ENCODE assay signal across 10 cellular contexts in the genomic region with DNA sequence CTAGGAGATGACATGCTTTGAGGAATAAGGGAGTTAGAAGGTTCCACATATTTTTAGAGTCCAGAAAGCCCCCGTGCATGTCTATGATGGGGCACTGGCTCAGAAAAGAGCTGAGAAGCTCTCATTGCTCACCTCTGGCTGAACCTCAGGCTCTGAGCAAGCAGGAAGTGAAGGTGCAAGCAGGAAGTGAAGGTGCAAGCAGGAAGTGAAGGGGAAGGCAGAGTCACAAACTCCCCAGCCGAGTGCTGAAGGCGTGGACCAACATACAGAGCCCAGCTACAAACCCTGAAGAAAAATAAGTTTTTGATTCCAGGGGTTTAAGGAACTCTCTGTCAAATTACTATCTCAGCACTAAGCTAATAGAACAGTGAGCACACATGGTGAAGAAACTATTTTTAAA. TPM values are rescaled to one million over a fixed set of nuclear protein-coding genes. Genes with fewer than 3 reads are reported as not detected.
DNase-seq lines count a peak whose midpoint lies in the region; ATAC-seq, FAIRE-seq and TF ChIP-seq lines count a peak whose summit lies in the region.
"Had no signal": no experiment of that assay in that cellular context is flagged by ENCODE, and none has a peak within 500 bp of the region (broad histone marks: within the 10 kb centered on the region; RNA-seq: fewer than 3 reads in every experiment).

No MANE protein-coding gene starts in this region.

- H3K4me3 Mint-ChIP-seq in stimulated activated effector memory CD8-positive, alpha-beta T cell treated with anti-CD3 and anti-CD28 coated beads, Interleukin-12 subunit alpha, Interleukin-12 subunit beta, amount 100 ng/mL, for 72 hours, result peak overlapping the region; percentile 51
- no peak overlapping the region for H3K4me3 Mint-ChIP-seq in progenitor cell of endocrine pancreas (ENCODE audit: low read depth)

- no peak overlapping the region for H2BK12ac ChIP-seq in mesenchymal stem cell (ENCODE audit: low read length in 2 of 2)

- no peak overlapping the region for H3K9ac ChIP-seq in mesenchymal stem cell (ENCODE audit: low read length)

- H3K36me3 ChIP-seq in mucosa of descending colon (ENCODE audit: low read depth) (no peaks in the 10 kb centered on the region), mesenchymal stem cell (ENCODE audit: control insufficient read depth in 1 of 2, insufficient read depth in 2 of 2, low read depth in 1 of 2, low read length in 2 of 2) (no peaks in the 10 kb centered on the region)

- 78% methylated on average over 1 of the region's 3 CpGs for WGBS in mesenchymal stem cell

- no peak overlapping the region for H3K14ac ChIP-seq in mesenchymal stem cell (ENCODE audit: low read length in 2 of 2)

- no peak overlapping the region for H2BK120ac ChIP-seq in mesenchymal stem cell (ENCODE audit: low read depth, low read length)

- H3K27ac ChIP-seq in mesenchymal stem cell (ENCODE audit: low read length, poor library complexity, severe bottlenecking), result no peak overlapping the region

- intact Hi-C loops in mucosa of descending colon (cut with DNase I, micrococcal nuclease), result no loop called here

- H3K9me3 ChIP-seq in mucosa of descending colon (peaks cover 14% of the 10 kb centered on the region), mesenchymal stem cell (ENCODE audit: control insufficient read depth, low read length) (peaks cover 35% of the 10 kb centered on the region)

- H3K27ac Mint-ChIP-seq in stimulated activated effector memory CD8-positive, alpha-beta T cell treated with anti-CD3 and anti-CD28 coated beads, Interleukin-12 subunit alpha, Interleukin-12 subunit beta, amount 100 ng/mL, for 72 hours, result peak overlapping the region; percentile 91
- no peak overlapping the region for H3K27ac Mint-ChIP-seq in progenitor cell of endocrine pancreas

- peaks cover 3% of the 10 kb centered on the region for H3K27me3 Mint-ChIP-seq in progenitor cell of endocrine pancreas

- H2AK5ac ChIP-seq in mesenchymal stem cell (ENCODE audit: low read length, severe bottlenecking), result no peak overlapping the region

- H4K91ac ChIP-seq in mesenchymal stem cell (ENCODE audit: low read length), result no peak overlapping the region

- H3K4me3 ChIP-seq in mucosa of descending colon (no peak overlapping the region), mesenchymal stem cell (ENCODE audit: insufficient read depth in 1 of 2, low read depth in 1 of 2, low read length in 2 of 2) (no peak overlapping the region)

- no peak for TF ChIP-seq CTCF in mucosa of descending colon (IDR thresholded peaks at IDR 0.05)
- TF ChIP-seq CTCF in progenitor cell of endocrine pancreas (IDR thresholded peaks at IDR 0.05; ENCODE audit: unreplicated experiment), result no peak

- no peak overlapping the region for H3K4me2 ChIP-seq in mesenchymal stem cell (ENCODE audit: low read length, poor library complexity, severe bottlenecking)

- H2BK5ac ChIP-seq in mesenchymal stem cell (ENCODE audit: low read depth, low read length, poor library complexity, severe bottlenecking), result no peak overlapping the region

- H3K79me1 ChIP-seq in mesenchymal stem cell (replicated peaks; ENCODE audit: low read length, poor library complexity, severe bottlenecking), result no peaks in the 10 kb centered on the region

- H3K18ac ChIP-seq in mesenchymal stem cell (ENCODE audit: low read depth in 1 of 2, low read length in 2 of 2), result no peak overlapping the region

- H3K4me1 ChIP-seq in mucosa of descending colon (ENCODE audit: low read depth) (peaks cover 4% of the 10 kb centered on the region), mesenchymal stem cell (ENCODE audit: control insufficient read depth, insufficient read depth, low read depth, low read length) (no peaks in the 10 kb centered on the region)

- no peak for FAIRE-seq in RCC 7860 (lab: Jason Lieb, UNC)

- H3K23ac ChIP-seq in mesenchymal stem cell (ENCODE audit: low read length in 2 of 2), result no peak overlapping the region

- no peaks in the 10 kb centered on the region for H3K36me3 Mint-ChIP-seq in stimulated activated effector memory CD8-positive, alpha-beta T cell treated with anti-CD3 and anti-CD28 coated beads, Interleukin-12 subunit alpha, Interleukin-12 subunit beta, amount 100 ng/mL, for 72 hours
- H3K36me3 Mint-ChIP-seq in progenitor cell of endocrine pancreas (ENCODE audit: insufficient read depth), result peaks cover 5% of the 10 kb centered on the region

- no peak overlapping the region for H3K4ac ChIP-seq in mesenchymal stem cell (ENCODE audit: low read depth in 1 of 2, low read length in 2 of 2)

- H3K27me3 ChIP-seq in mesenchymal stem cell (ENCODE audit: control insufficient read depth in 1 of 2, insufficient read depth in 1 of 2, low read length in 2 of 2), result no peaks in the 10 kb centered on the region

- H4K8ac ChIP-seq in mesenchymal stem cell (ENCODE audit: low read length), result no peak overlapping the region

- peaks cover 39% of the 10 kb centered on the region for H3K4me1 Mint-ChIP-seq in stimulated activated effector memory CD8-positive, alpha-beta T cell treated with anti-CD3 and anti-CD28 coated beads, Interleukin-12 subunit alpha, Interleukin-12 subunit beta, amount 100 ng/mL, for 72 hours
- no peaks in the 10 kb centered on the region for H3K4me1 Mint-ChIP-seq in progenitor cell of endocrine pancreas (ENCODE audit: low read depth)

- H2BK15ac ChIP-seq in mesenchymal stem cell (ENCODE audit: low read depth, poor library complexity, severe bottlenecking), result no peak overlapping the region

- H2AFZ ChIP-seq in mesenchymal stem cell (ENCODE audit: low read depth, low read length), result no peak overlapping the region

- ATAC-seq in mucosa of descending colon, result peak; percentile 93
- peak; percentile 98 for ATAC-seq in stimulated activated effector memory CD8-positive, alpha-beta T cell treated with anti-CD3 and anti-CD28 coated beads, Interleukin-12 subunit alpha, Interleukin-12 subunit beta, amount 100 ng/mL, for 72 hours

- DNase-seq in T-helper 9 cell (peak; percentile 37), activated T-helper 1 cell treated with Interleukin-2 at 50 U/mL for 16 hours (ENCODE audit: low read depth) (peak; percentile 43), mucosa of descending colon (peak in 1 of 3 donors; percentile 31), NCI-H146 (lab: John Stamatoyannopoulos, UW) (no peak), mesenchymal stem cell (no peak), progenitor cell of endocrine pancreas (ENCODE audit: low spot score, unreplicated experiment) (no peak), RCC 7860 (ENCODE audit: low spot score) (no peak)
- DNase-seq in stimulated activated effector memory CD8-positive, alpha-beta T cell treated with anti-CD3 and anti-CD28 coated beads, Interleukin-12 subunit alpha, Interleukin-12 subunit beta, amount 100 ng/mL, for 72 hours (ENCODE audit: low spot score in 2 of 2), result peak; percentile 26 to 67
- DNase-seq: cortex of kidney, occipital lobe had no signal

- peaks cover 29% of the 10 kb centered on the region for H3K9me3 Mint-ChIP-seq in stimulated activated effector memory CD8-positive, alpha-beta T cell treated with anti-CD3 and anti-CD28 coated beads, Interleukin-12 subunit alpha, Interleukin-12 subunit beta, amount 100 ng/mL, for 72 hours
- H3K9me3 Mint-ChIP-seq in progenitor cell of endocrine pancreas (ENCODE audit: low read depth), result peaks cover 32% of the 10 kb centered on the region

RNA-seq across cellular contexts. Expression of a gene that starts 7.0 kb away (rescaled TPM):
- not detected for total RNA-seq in mucosa of descending colon
- not detected for polyA plus RNA-seq in mesenchymal stem cell (2013, experiment 1 of 2)
- not detected for polyA plus RNA-seq in mesenchymal stem cell (2013, experiment 2 of 2)
- not detected in 2 replicates for total RNA-seq in progenitor cell of endocrine pancreas
- total RNA-seq: occipital lobe had no signal

RNA-seq across cellular contexts. Expression of a gene that starts 8.0 kb away (rescaled TPM):
- total RNA-seq in mucosa of descending colon (not detected), progenitor cell of endocrine pancreas (not detected in 2 replicates)
- not detected for polyA plus RNA-seq in mesenchymal stem cell (2013, experiment 1 of 2)
- polyA plus RNA-seq in mesenchymal stem cell (2013, experiment 2 of 2), result not detected
- total RNA-seq: occipital lobe had no signal

RNA-seq across cellular contexts. Expression of a gene that starts 18.2 kb away (rescaled TPM):
- not detected for total RNA-seq in mucosa of descending colon
- not detected for polyA plus RNA-seq in mesenchymal stem cell (2013, experiment 1 of 2)
- polyA plus RNA-seq in mesenchymal stem cell (2013, experiment 2 of 2), result not detected
- total RNA-seq in progenitor cell of endocrine pancreas, result not detected in 2 replicates
- total RNA-seq: occipital lobe had no signal

RNA-seq across cellular contexts. Expression of a gene that starts 18.5 kb away (rescaled TPM):
- total RNA-seq in mucosa of descending colon, result not detected
- not detected for polyA plus RNA-seq in mesenchymal stem cell (2013, experiment 1 of 2)
- polyA plus RNA-seq in mesenchymal stem cell (2013, experiment 2 of 2), result not detected
- total RNA-seq in progenitor cell of endocrine pancreas, result not detected in 2 replicates
- total RNA-seq: occipital lobe had no signal

RNA-seq across cellular contexts. Expression of a gene that starts 26.6 kb away (rescaled TPM):
- total RNA-seq in mucosa of descending colon, result not detected
- not detected for polyA plus RNA-seq in mesenchymal stem cell (2013, experiment 1 of 2)
- polyA plus RNA-seq in mesenchymal stem cell (2013, experiment 2 of 2), result not detected
- total RNA-seq in progenitor cell of endocrine pancreas, result not detected in 2 replicates
- total RNA-seq: occipital lobe had no signal

Comparison
In these comparisons a context has a peak if more than half of its experiments do, and no peak if none do; other contexts are left out.
1. DNase-seq: peak in T-helper 9 cell (single experiment), activated T-helper 1 cell treated with Interleukin-2 at 50 U/mL for 16 hours (single experiment) and stimulated activated effector memory CD8-positive, alpha-beta T cell treated with anti-CD3 and anti-CD28 coated beads, Interleukin-12 subunit alpha, Interleukin-12 subunit beta, amount 100 ng/mL, for 72 hours (2 of 2); none in NCI-H146 (single experiment), mesenchymal stem cell (single experiment), progenitor cell of endocrine pancreas (single experiment) and RCC 7860 (single experiment).